8 cellular contexts compared by ENCODE assay signal in the genomic region with DNA sequence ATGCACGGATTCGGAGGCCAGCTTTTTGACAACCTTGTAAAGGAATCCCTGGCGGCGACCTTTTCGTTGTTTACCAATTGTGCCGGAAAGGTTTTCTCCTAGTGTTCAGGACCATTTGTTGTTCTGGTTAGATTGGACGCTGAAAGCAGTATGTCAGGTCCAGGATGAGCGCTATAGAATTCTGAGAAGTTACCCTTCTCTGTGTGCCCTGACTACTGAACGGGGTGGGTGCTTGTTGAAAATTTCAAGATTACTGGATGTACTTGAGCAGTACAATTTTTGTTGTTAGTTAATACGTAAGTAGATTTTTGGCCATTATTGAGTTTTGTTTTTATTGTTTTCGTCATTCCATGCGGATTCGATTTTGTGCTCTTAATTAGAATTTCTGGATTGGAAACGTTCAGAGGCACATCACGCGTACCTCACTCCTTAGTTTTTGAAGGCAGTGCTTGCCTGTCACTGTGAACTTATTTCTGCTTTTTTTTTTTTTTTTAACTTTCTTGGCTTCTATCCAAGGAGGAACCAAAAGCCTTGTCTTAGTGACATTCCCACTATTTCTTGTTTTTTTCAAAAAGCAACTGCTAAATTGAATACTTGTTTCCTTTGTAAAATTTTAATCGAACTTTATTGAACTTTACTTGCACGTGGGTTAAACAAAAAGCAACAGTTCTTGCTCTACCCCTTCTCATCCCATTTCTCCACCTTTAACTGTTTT. TPM values are rescaled to one million over a fixed set of nuclear protein-coding genes. Genes with fewer than 3 reads are reported as not detected.
DNase-seq lines count a peak whose midpoint lies in the region; ATAC-seq and TF ChIP-seq lines count a peak whose summit lies in the region.

No MANE protein-coding gene starts in this region.

- no peaks in the 10 kb centered on the region for H3K9me3 ChIP-seq in duodenal mucosa (ENCODE audit: control insufficient read depth in 1 of 2, low read length in 2 of 2)

- no peaks in the 10 kb centered on the region for H3K27me3 ChIP-seq in duodenal mucosa (ENCODE audit: control insufficient read depth in 1 of 2, insufficient read depth in 2 of 2, low read length in 2 of 2)

- no peak for TF ChIP-seq CTCF in NB4 (IDR thresholded peaks at IDR 0.05; ENCODE audit: low read depth, low read length)

- peak overlapping the region; percentile 90 to 94 for H3K9ac ChIP-seq in duodenal mucosa (ENCODE audit: low read depth in 1 of 2, low read length in 2 of 2)

- H3K36me3 ChIP-seq in duodenal mucosa (ENCODE audit: control insufficient read depth in 1 of 2, insufficient read depth in 2 of 2, low read length in 2 of 2) = peaks cover 0 to 2% of the 10 kb centered on the region in 2 donors

- H3K4me1 ChIP-seq in duodenal mucosa (ENCODE audit: control insufficient read depth in 1 of 2, insufficient read depth in 2 of 2, low read length in 2 of 2) = peaks cover 15 to 19% of the 10 kb centered on the region in 2 donors

- ATAC-seq in GM21576 (IDR thresholded peaks at IDR 0.05; ENCODE audit: unreplicated experiment) = peak; percentile 9

- DNase-seq in CD1c-positive myeloid dendritic cell (ENCODE audit: extremely low spot score) (peak; percentile 80), NB4 (ENCODE audit: low read depth) (peak; percentile 37), myocyte (ENCODE audit: low read depth) (peak; percentile 28), activated gamma-delta T cell treated with Interleukin-2 at 50 U/mL for 16 hours (no peak)
- no peak for DNase-seq in stimulated activated naive CD4-positive, alpha-beta T cell treated with Interleukin-2 at 50 U/mL for 16 hours (lab: John Stamatoyannopoulos, UW)
- DNase-seq in activated CD4-positive, alpha-beta T cell treated with anti-CD3 and anti-CD28 coated beads, Interleukin-2, amount 50 U/mL, for 48 hours = no peak

- TF ChIP-seq POLR2A in NB4 (IDR thresholded peaks at IDR 0.05; ENCODE audit: extremely low read depth, insufficient read length) = no peak

- H3K4me3 ChIP-seq in NB4 (ENCODE audit: low read depth, low read length) = peak overlapping the region; percentile 93
- peak overlapping the region; percentile 92 to 96 for H3K4me3 ChIP-seq in duodenal mucosa (ENCODE audit: low read depth in 1 of 2, low read length in 2 of 2)

- peak overlapping the region; percentile 87 for H3K27ac ChIP-seq in duodenal mucosa (ENCODE audit: low read depth, low read length)

RNA-seq across cellular contexts. Expression of a gene that starts 0.9 kb away (rescaled TPM):
- total RNA-seq in myocyte = 87.0 and 91.1 TPM in 2 replicates
- polyA plus RNA-seq in myocyte (2012) = 37.1 TPM

Comparison
In these comparisons a context has a peak if more than half of its experiments do, and no peak if none do; other contexts are left out.
1. DNase-seq: peak in CD1c-positive myeloid dendritic cell (single experiment), NB4 (single experiment) and myocyte (single experiment); none in stimulated activated naive CD4-positive, alpha-beta T cell treated with Interleukin-2 at 50 U/mL for 16 hours (single experiment), activated CD4-positive, alpha-beta T cell treated with anti-CD3 and anti-CD28 coated beads, Interleukin-2, amount 50 U/mL, for 48 hours (0 of 2) and activated gamma-delta T cell treated with Interleukin-2 at 50 U/mL for 16 hours (single experiment).